11 cellular contexts compared by ENCODE assay signal in the genomic region with DNA sequence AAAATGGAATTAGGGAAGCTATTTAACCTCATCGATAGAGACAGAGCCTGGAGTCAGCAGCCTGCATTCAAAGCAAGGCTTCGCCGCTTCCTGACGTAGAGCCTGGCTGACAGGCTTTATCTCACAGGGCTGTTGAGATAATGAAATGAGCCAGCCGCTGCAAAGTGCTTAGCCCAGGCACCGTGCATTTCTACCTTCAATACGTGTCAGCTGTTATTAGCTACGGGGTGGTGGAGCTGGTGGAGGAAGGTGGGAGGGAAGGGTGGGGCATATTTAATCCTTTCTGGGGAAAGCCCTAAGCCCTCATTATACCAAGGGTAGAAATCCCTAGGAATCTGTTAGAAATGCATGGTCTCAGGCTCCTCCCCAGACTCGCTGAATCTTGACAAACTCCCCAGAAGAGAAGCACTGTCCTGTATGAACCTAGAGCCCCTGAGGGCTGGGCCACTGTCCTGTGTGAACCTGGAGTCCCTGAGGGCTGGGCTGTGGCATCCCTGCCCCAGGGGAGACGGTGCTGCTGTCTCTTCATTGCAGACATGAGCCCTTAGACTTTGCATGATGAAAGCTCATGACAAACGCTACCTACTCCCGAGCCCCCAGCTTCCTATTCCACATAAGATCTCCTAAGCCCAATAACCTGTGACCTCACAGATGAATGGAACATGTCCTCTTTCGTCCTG.
A peak's percentile ranks its signal among the peaks of the same experiment; 100 is the strongest.
DNase-seq lines count a peak whose midpoint lies in the region; ATAC-seq and TF ChIP-seq lines count a peak whose summit lies in the region.
"Had no signal": no experiment of that assay in that cellular context is flagged by ENCODE, and none has a peak within 500 bp of the region (broad histone marks: within the 10 kb centered on the region; RNA-seq: fewer than 3 reads in every experiment).

No MANE protein-coding gene starts in this region.

- no peaks in the 10 kb centered on the region for H3K27me3 Mint-ChIP-seq in endodermal cell (ENCODE audit: insufficient read depth)

- peak overlapping the region; percentile 83 for H3K18ac ChIP-seq in neuronal stem cell (ENCODE audit: low read length)

- H2AFZ ChIP-seq in neuronal stem cell (ENCODE audit: low read length), result no peak overlapping the region

- no peak overlapping the region for H3K4ac ChIP-seq in neuronal stem cell (ENCODE audit: low read length)

- TF ChIP-seq CTCF in endodermal cell (conservative IDR thresholded peaks at IDR 0.05) (no peak), coronary artery (IDR thresholded peaks at IDR 0.05) (no peak)

- no peak overlapping the region for H3K27ac Mint-ChIP-seq in endodermal cell

- peaks cover 6% of the 10 kb centered on the region for H3K9me3 ChIP-seq in endodermal cell (ENCODE audit: control insufficient read depth, low read length)
- peaks cover 3 to 10% of the 10 kb centered on the region in 2 donors for H3K9me3 ChIP-seq in neuronal stem cell (replicated peaks in 1 of 2; ENCODE audit: control insufficient read depth in 2 of 2, insufficient read depth in 1 of 2, low read depth in 1 of 2, low read length in 2 of 2)
- H3K9me3 ChIP-seq: upper lobe of left lung had no signal

- H3K9me3 Mint-ChIP-seq in endodermal cell, result peaks cover 9% of the 10 kb centered on the region

- H2AK5ac ChIP-seq in neuronal stem cell (ENCODE audit: low read depth, low read length), result peak overlapping the region; percentile 7

- ATAC-seq in GM18867 (IDR thresholded peaks at IDR 0.05; ENCODE audit: unreplicated experiment) (peak; percentile 11), HG03354 (IDR thresholded peaks at IDR 0.05; ENCODE audit: poor library complexity, severe bottlenecking, unreplicated experiment) (peak; percentile 45), HG03520 (IDR thresholded peaks at IDR 0.05; ENCODE audit: unreplicated experiment) (no peak), HG02981 (IDR thresholded peaks at IDR 0.05; ENCODE audit: unreplicated experiment) (no peak)

- no peak overlapping the region for H3K14ac ChIP-seq in neuronal stem cell (ENCODE audit: low read length)

- DNase-seq in endodermal cell (peak; percentile 75), neuronal stem cell (ENCODE audit: low spot score) (peak; percentile 50), NCI-H69 (lab: John Stamatoyannopoulos, UW) (no peak), coronary artery (ENCODE audit: low spot score) (no peak)
- DNase-seq: NCI-H2227 treated with DMSO at 0.1 percent for 48 hours, upper lobe of left lung had no signal

- no peak overlapping the region for H4K91ac ChIP-seq in neuronal stem cell (ENCODE audit: low read depth, low read length, poor library complexity)

- H2BK5ac ChIP-seq in neuronal stem cell (ENCODE audit: low read length), result no peak overlapping the region

- H2BK12ac ChIP-seq in neuronal stem cell (ENCODE audit: low read length), result no peak overlapping the region

- H3K23ac ChIP-seq in neuronal stem cell (ENCODE audit: low read depth, low read length, poor library complexity), result no peak overlapping the region

- H2BK15ac ChIP-seq in neuronal stem cell (ENCODE audit: low read length), result no peak overlapping the region

- no peak overlapping the region for H3K4me2 ChIP-seq in neuronal stem cell (ENCODE audit: insufficient read depth, low read length, poor library complexity, severe bottlenecking)

- no peaks in the 10 kb centered on the region for H3K36me3 ChIP-seq in endodermal cell (ENCODE audit: control insufficient read depth, insufficient read depth, low read length)
- H3K36me3 ChIP-seq in neuronal stem cell (replicated peaks in 1 of 2; ENCODE audit: control insufficient read depth in 2 of 2, insufficient read depth in 2 of 2, low read length in 2 of 2), result no peaks in the 10 kb centered on the region
- H3K36me3 ChIP-seq: upper lobe of left lung had no signal

- H3K27me3 ChIP-seq in endodermal cell (ENCODE audit: control insufficient read depth, insufficient read depth, low read length, poor library complexity, severe bottlenecking) (no peaks in the 10 kb centered on the region), neuronal stem cell (ENCODE audit: control insufficient read depth in 3 of 3, insufficient read depth in 3 of 3, low read depth in 1 of 3, low read length in 3 of 3) (no peaks in the 10 kb centered on the region)
- H3K27me3 ChIP-seq: upper lobe of left lung had no signal

- H3K9ac ChIP-seq in endodermal cell (ENCODE audit: extremely low read depth, low read length, poor library complexity, severe bottlenecking) (no peak overlapping the region), neuronal stem cell (ENCODE audit: low read depth, low read length, poor library complexity) (no peak overlapping the region)

- peaks cover 11% of the 10 kb centered on the region for H3K4me1 Mint-ChIP-seq in endodermal cell

- H4K8ac ChIP-seq in neuronal stem cell (ENCODE audit: low read depth, low read length), result no peak overlapping the region

- 58 to 63% methylated on average over 8 to 13 of the region's 13 CpGs for WGBS in endodermal cell (ENCODE audit: insufficient coverage in 1 of 2, insufficient read length in 1 of 2), 2 experiments
- no CpG with 5 or more reads among the region's 13 CpGs for WGBS in neuronal stem cell (ENCODE audit: extremely low coverage in 2 of 2, insufficient read length in 2 of 2, insufficient replicate concordance in 1 of 2), 2 donors

- H2BK120ac ChIP-seq in neuronal stem cell (ENCODE audit: low read depth, low read length), result no peak overlapping the region

- no peak overlapping the region for H3K4me3 Mint-ChIP-seq in endodermal cell

- no peak overlapping the region for H3K4me3 ChIP-seq in endodermal cell (ENCODE audit: low read length)
- no peak overlapping the region for H3K4me3 ChIP-seq in neuronal stem cell (ENCODE audit: low read length in 2 of 2)
- no peak overlapping the region for H3K4me3 ChIP-seq in coronary artery
- H3K4me3 ChIP-seq: SK-N-MC, upper lobe of left lung had no signal

- H3K79me1 ChIP-seq in neuronal stem cell (ENCODE audit: low read depth, low read length), result no peaks in the 10 kb centered on the region

- H3K36me3 Mint-ChIP-seq in endodermal cell (ENCODE audit: low read depth), result no peaks in the 10 kb centered on the region

- H3K27ac ChIP-seq in endodermal cell (ENCODE audit: low read depth, low read length), result no peak overlapping the region
- H3K27ac ChIP-seq in neuronal stem cell (replicated peaks; ENCODE audit: low read length), result peak overlapping the region; percentile 71
- H3K27ac ChIP-seq in coronary artery, result no peak overlapping the region
- H3K27ac ChIP-seq: SK-N-MC, upper lobe of left lung had no signal

- peaks cover 9% of the 10 kb centered on the region for H3K4me1 ChIP-seq in endodermal cell (ENCODE audit: control insufficient read depth, insufficient read depth, low read length)
- H3K4me1 ChIP-seq in neuronal stem cell (ENCODE audit: control insufficient read depth in 2 of 2, insufficient read depth in 1 of 2, low read depth in 1 of 2, low read length in 2 of 2), result peaks cover 8 to 11% of the 10 kb centered on the region in 2 donors
- H3K4me1 ChIP-seq: upper lobe of left lung had no signal

Comparison
In these comparisons a context has a peak if more than half of its experiments do, and no peak if none do; other contexts are left out.
1. ATAC-seq: peak in GM18867 (single experiment) and HG03354 (single experiment); none in HG03520 (single experiment) and HG02981 (single experiment).
2. DNase-seq: peak in endodermal cell (single experiment) and neuronal stem cell (single experiment); none in NCI-H69 (single experiment) and coronary artery (single experiment).